In genomic region chr2:20465716-20466391, GRCh38 we compare ENCODE assay signal across 14 cellular contexts. TPM values are rescaled to one million over a fixed set of nuclear protein-coding genes. Genes with fewer than 3 reads are reported as not detected.
DNase-seq lines count a peak whose midpoint lies in the region; ATAC-seq, FAIRE-seq and TF ChIP-seq lines count a peak whose summit lies in the region.
"Had no signal": no experiment of that assay in that cellular context is flagged by ENCODE, and none has a peak within 500 bp of the region (broad histone marks: within the 10 kb centered on the region; RNA-seq: fewer than 3 reads in every experiment).

No MANE protein-coding gene starts in this region.

- TF ChIP-seq CTCF in brain (conservative IDR thresholded peaks at IDR 0.05) = no peak
- TF ChIP-seq CTCF in pancreas (IDR thresholded peaks at IDR 0.05) = no peak
- TF ChIP-seq CTCF in osteocyte (IDR thresholded peaks at IDR 0.05) = no peak

- ATAC-seq in pancreas = peak; percentile 53 to 90 (median 81)
- ATAC-seq: CD8-positive, alpha-beta T cell; Panc1 had no signal

- H3K36me3 ChIP-seq in pancreas (no peaks in the 10 kb centered on the region), neuronal stem cell (replicated peaks in 1 of 2; ENCODE audit: control insufficient read depth in 2 of 2, insufficient read depth in 2 of 2, low read length in 2 of 2) (no peaks in the 10 kb centered on the region)
- H3K36me3 ChIP-seq: cardiac muscle cell had no signal

- H3K4me1 Mint-ChIP-seq in brain (peaks cover 26% of the 10 kb centered on the region), osteocyte (ENCODE audit: unreplicated experiment) (peaks cover 4% of the 10 kb centered on the region)

- H3K9me3 ChIP-seq in pancreas (no peaks in the 10 kb centered on the region), neuronal stem cell (replicated peaks in 1 of 2; ENCODE audit: control insufficient read depth in 2 of 2, insufficient read depth in 1 of 2, low read depth in 1 of 2, low read length in 2 of 2) (no peaks in the 10 kb centered on the region)

- peaks cover 10 to 18% (median 13%) of the 10 kb centered on the region in 5 experiments for H3K9me3 Mint-ChIP-seq in brain
- H3K9me3 Mint-ChIP-seq in osteocyte (ENCODE audit: unreplicated experiment) = peaks cover 11% of the 10 kb centered on the region
- H3K9me3 Mint-ChIP-seq: activated T-cell treated with anti-CD3 and anti-CD28 coated beads, Interleukin-2, amount 50 U/mL, for 24 hours; CD8-positive, alpha-beta T cell had no signal

- H2AK5ac ChIP-seq in neuronal stem cell (ENCODE audit: low read depth, low read length) = no peak overlapping the region

- H3K4me1 ChIP-seq in pancreas (peaks cover 7 to 20% (median 8%) of the 10 kb centered on the region in 3 donors), neuronal stem cell (ENCODE audit: control insufficient read depth in 2 of 2, insufficient read depth in 1 of 2, low read depth in 1 of 2, low read length in 2 of 2) (peaks cover 0 to 10% of the 10 kb centered on the region in 2 donors)

- no peaks in the 10 kb centered on the region for H3K36me3 Mint-ChIP-seq in brain
- no peaks in the 10 kb centered on the region for H3K36me3 Mint-ChIP-seq in osteocyte (ENCODE audit: unreplicated experiment)
- H3K36me3 Mint-ChIP-seq: CD8-positive, alpha-beta T cell had no signal

- H3K27me3 Mint-ChIP-seq in brain (peaks cover 22% of the 10 kb centered on the region), osteocyte (ENCODE audit: unreplicated experiment) (peaks cover 25% of the 10 kb centered on the region)

- H2BK5ac ChIP-seq in neuronal stem cell (ENCODE audit: low read length) = no peak overlapping the region

- H4K91ac ChIP-seq in neuronal stem cell (ENCODE audit: low read depth, low read length, poor library complexity) = no peak overlapping the region

- H3K18ac ChIP-seq in neuronal stem cell (ENCODE audit: low read length) = no peak overlapping the region

- H4K8ac ChIP-seq in neuronal stem cell (ENCODE audit: low read depth, low read length) = no peak overlapping the region

- peak; percentile 84 for DNase-seq in COR-L47 (lab: John Stamatoyannopoulos, UW)
- DNase-seq in NCI-H2081 (lab: John Stamatoyannopoulos, UW) = peak; percentile 62 to 90
- peak in 1 of 6 donors; percentile 26 for DNase-seq in pancreas
- no peak for DNase-seq in osteocyte (ENCODE audit: extremely low spot score, unreplicated experiment)
- DNase-seq in NOMO-1 treated with DMSO at 0.1 percent for 48 hours (lab: John Stamatoyannopoulos, UW; ENCODE audit: unreplicated experiment) = no peak
- no peak for DNase-seq in neuronal stem cell (ENCODE audit: low spot score)
- no peak for DNase-seq in CD1c-positive myeloid dendritic cell (ENCODE audit: extremely low spot score)
- DNase-seq: activated T-cell treated with anti-CD3 and anti-CD28 coated beads, Interleukin-2, amount 50 U/mL, for 24 hours; CD8-positive, alpha-beta T cell; stimulated activated CD4-positive, alpha-beta T cell treated with anti-CD3 and anti-CD28 coated beads, Interleukin-1b, Interleukin-23, amount 100 ng/mL, for 48 hours had no signal

- H3K4me3 ChIP-seq in pancreas (no peak overlapping the region), neuronal stem cell (ENCODE audit: low read length in 2 of 2) (no peak overlapping the region)
- H3K4me3 ChIP-seq: cardiac muscle cell had no signal

- peak overlapping the region in 3 of 4 donors; percentile 6 to 38 (median 18) for H3K27ac ChIP-seq in pancreas
- no peak overlapping the region for H3K27ac ChIP-seq in neuronal stem cell (replicated peaks; ENCODE audit: low read length)
- H3K27ac ChIP-seq: cardiac muscle cell had no signal

- H3K9ac ChIP-seq in neuronal stem cell (ENCODE audit: low read depth, low read length, poor library complexity) = no peak overlapping the region

- intact Hi-C loops in pancreas (cut with DNase I) = no loop called here

- no peak overlapping the region for H2BK120ac ChIP-seq in neuronal stem cell (ENCODE audit: low read depth, low read length)

- H3K4ac ChIP-seq in neuronal stem cell (ENCODE audit: low read length) = no peak overlapping the region

- no peak overlapping the region for H3K4me2 ChIP-seq in neuronal stem cell (ENCODE audit: insufficient read depth, low read length, poor library complexity, severe bottlenecking)

- peak overlapping the region in 2 of 5 experiments; percentile 12 to 25 for H3K4me3 Mint-ChIP-seq in brain
- no peak overlapping the region for H3K4me3 Mint-ChIP-seq in osteocyte (ENCODE audit: unreplicated experiment)
- H3K4me3 Mint-ChIP-seq: activated T-cell treated with anti-CD3 and anti-CD28 coated beads, Interleukin-2, amount 50 U/mL, for 24 hours; CD8-positive, alpha-beta T cell had no signal

- H2BK12ac ChIP-seq in neuronal stem cell (ENCODE audit: low read length) = no peak overlapping the region

- no peak overlapping the region for H2BK15ac ChIP-seq in neuronal stem cell (ENCODE audit: low read length)

- no peak overlapping the region for H2AFZ ChIP-seq in neuronal stem cell (ENCODE audit: low read length)

- no peak overlapping the region for H3K23ac ChIP-seq in neuronal stem cell (ENCODE audit: low read depth, low read length, poor library complexity)

- WGBS in pancreas, 2 donors = 57 to 63% methylated on average over 4 of the region's 4 CpGs
- WGBS in neuronal stem cell (ENCODE audit: extremely low coverage in 2 of 2, insufficient read length in 2 of 2, insufficient replicate concordance in 1 of 2), 2 donors = no CpG with 5 or more reads among the region's 4 CpGs

- H3K27ac Mint-ChIP-seq in brain (peak overlapping the region; percentile 31 to 85 (median 80)), osteocyte (ENCODE audit: unreplicated experiment) (no peak overlapping the region)
- H3K27ac Mint-ChIP-seq: activated T-cell treated with anti-CD3 and anti-CD28 coated beads, Interleukin-2, amount 50 U/mL, for 24 hours; CD8-positive, alpha-beta T cell had no signal

- H3K79me1 ChIP-seq in neuronal stem cell (ENCODE audit: low read depth, low read length) = no peaks in the 10 kb centered on the region

- no peak overlapping the region for H3K14ac ChIP-seq in neuronal stem cell (ENCODE audit: low read length)

- H3K27me3 ChIP-seq in pancreas (no peaks in the 10 kb centered on the region), neuronal stem cell (ENCODE audit: control insufficient read depth in 3 of 3, insufficient read depth in 3 of 3, low read depth in 1 of 3, low read length in 3 of 3) (no peaks in the 10 kb centered on the region)
- H3K27me3 ChIP-seq: cardiac muscle cell had no signal

- FAIRE-seq in pancreas (lab: Jason Lieb, UNC) = no peak
- FAIRE-seq: GM19239 had no signal

RNA-seq across cellular contexts. Expression of gene RHOB, which starts 19.0 kb away (rescaled TPM):
- 173 TPM for polyA plus RNA-seq in brain (ENCODE audit: insufficient read depth, low read depth, low replicate concordance)
- 10 to 100 TPM; 27.5 to 70.0 (median 52.4) TPM for total RNA-seq in pancreas
- polyA plus RNA-seq in pancreas = 10 to 100 TPM; 56.3 to 98.5 TPM
- total RNA-seq in osteocyte = 141 and 160 TPM in 2 replicates
- polyA plus RNA-seq in neuronal stem cell (2013, experiment 1 of 2) = 20.4 TPM
- 19.9 TPM for polyA plus RNA-seq in neuronal stem cell (2013, experiment 2 of 2)

Comparison
In these comparisons a context has a peak if more than half of its experiments do, and no peak if none do; other contexts are left out.
1. DNase-seq: peak in COR-L47 (single experiment) and NCI-H2081 (2 of 2); none in osteocyte (single experiment), NOMO-1 treated with DMSO at 0.1 percent for 48 hours (single experiment), neuronal stem cell (single experiment) and CD1c-positive myeloid dendritic cell (single experiment).